In genomic region chr17:385836-386144, GRCh38 we compare ENCODE assay signal across 1 cellular context.
TF ChIP-seq lines count a peak whose summit lies in the region.

No MANE protein-coding gene starts in this region.

TF ChIP-seq in SK-N-SH treated with all-trans-retinoic acid at 6 μM for 48 hours, 23 proteins besides CTCF, POLR2A, EP300 and RAD21 (continued from another document):
- TF ChIP-seq SNAI2 (CRISPR knock-in tag; IDR thresholded peaks at IDR 0.05): no peak
- TF ChIP-seq CSDC2 (CRISPR knock-in tag; IDR thresholded peaks at IDR 0.05): no peak
- no peak for TF ChIP-seq GLIS3 (CRISPR knock-in tag; IDR thresholded peaks at IDR 0.05)
- no peak for TF ChIP-seq POU6F1 (CRISPR knock-in tag; IDR thresholded peaks at IDR 0.05; ENCODE audit: borderline replicate concordance, low read depth)
